ENCODE assay signal across 9 cellular contexts in genomic region chr1:23977187-23977853, GRCh38.
DNase-seq lines count a peak whose midpoint lies in the region; ATAC-seq and TF ChIP-seq lines count a peak whose summit lies in the region.
"Had no signal": no experiment of that assay in that cellular context is flagged by ENCODE, and none has a peak within 500 bp of the region (broad histone marks: within the 10 kb centered on the region; RNA-seq: fewer than 3 reads in every experiment).

No MANE protein-coding gene starts in this region.

- no peaks in the 10 kb centered on the region for H3K36me3 ChIP-seq in parathyroid adenoma (ENCODE audit: control insufficient read depth, insufficient read depth, low read length)

- TF ChIP-seq POLR2A in NB4 (IDR thresholded peaks at IDR 0.05; ENCODE audit: extremely low read depth, insufficient read length) = no peak

- no peaks in the 10 kb centered on the region for H3K9me3 ChIP-seq in parathyroid adenoma (ENCODE audit: control insufficient read depth, low read length)

- H2AFZ ChIP-seq in parathyroid adenoma = no peak overlapping the region

- peaks cover 23% of the 10 kb centered on the region for H3K79me2 ChIP-seq in parathyroid adenoma

- DNase-seq in COLO668 (lab: John Stamatoyannopoulos, UW; ENCODE audit: unreplicated experiment) (peak; percentile 27), NB4 (ENCODE audit: low read depth) (no peak), choroid plexus epithelial cell (ENCODE audit: low read depth) (no peak), NCI-H2171 treated with DMSO at 0.1 percent for 48 hours (lab: John Stamatoyannopoulos, UW) (no peak), C1 segment of cervical spinal cord (lab: John Stamatoyannopoulos, UW) (no peak), NCI-H1694 (lab: John Stamatoyannopoulos, UW) (no peak)
- DNase-seq: aorta had no signal

- no peak for TF ChIP-seq CTCF in NB4 (IDR thresholded peaks at IDR 0.05; ENCODE audit: low read depth, low read length)
- no peak for TF ChIP-seq CTCF in choroid plexus epithelial cell (conservative IDR thresholded peaks at IDR 0.05; ENCODE audit: low read depth, low read length)
- no peak for TF ChIP-seq CTCF in parathyroid adenoma (IDR thresholded peaks at IDR 0.05)

- H3K9ac ChIP-seq in parathyroid adenoma = no peak overlapping the region

- H3K27me3 ChIP-seq in parathyroid adenoma (ENCODE audit: control insufficient read depth, insufficient read depth, low read length) = no peaks in the 10 kb centered on the region

- H3K4me3 ChIP-seq in NB4 (ENCODE audit: low read depth, low read length) (peak overlapping the region; percentile 91), choroid plexus epithelial cell (ENCODE audit: low read depth, low read length) (peak overlapping the region; percentile 7), parathyroid adenoma (ENCODE audit: low read depth, low read length) (no peak overlapping the region)

- peak overlapping the region; percentile 19 for H3K4me2 ChIP-seq in parathyroid adenoma (ENCODE audit: low read length)

- H3K4me1 ChIP-seq in parathyroid adenoma = peaks cover 3% of the 10 kb centered on the region

- no peak overlapping the region for H3K27ac ChIP-seq in parathyroid adenoma

- ATAC-seq in GM21576 (IDR thresholded peaks at IDR 0.05; ENCODE audit: unreplicated experiment) = no peak
